8 cellular contexts compared by ENCODE assay signal in the genomic region with DNA sequence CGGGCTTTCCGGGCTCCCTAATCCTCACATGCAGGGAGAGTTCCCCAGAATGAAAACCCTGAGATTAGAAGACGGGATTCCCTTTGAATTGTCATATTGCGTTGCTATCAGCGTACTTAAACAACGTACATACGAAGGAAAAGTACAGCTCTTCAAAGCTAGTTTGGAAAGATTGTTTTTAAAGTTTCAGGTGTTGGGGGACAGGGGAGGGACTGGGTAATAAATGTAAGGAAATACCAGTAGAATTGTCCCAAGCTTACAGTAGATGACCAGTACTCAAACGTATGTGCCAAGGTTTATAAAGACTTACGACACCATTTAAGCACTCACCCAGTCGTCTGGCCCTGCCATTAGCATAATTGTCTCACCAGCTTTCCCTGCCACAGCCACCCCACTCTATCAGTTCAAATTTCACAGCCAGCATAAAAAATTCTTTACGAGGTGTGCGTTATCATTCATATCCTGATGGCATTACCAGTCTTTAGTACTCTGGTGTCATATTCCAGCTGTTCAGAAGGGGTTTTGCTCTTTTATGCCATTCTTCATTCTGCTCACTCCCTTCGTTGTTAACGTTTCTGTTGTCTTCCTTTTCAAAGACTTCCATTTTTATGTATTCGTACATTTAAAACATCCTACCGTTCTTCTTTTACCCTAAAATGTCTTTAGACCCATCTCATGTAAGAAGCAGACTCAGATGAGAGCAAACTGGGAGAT. TPM values are rescaled to one million over a fixed set of nuclear protein-coding genes. Genes with fewer than 3 reads are reported as not detected.
DNase-seq lines count a peak whose midpoint lies in the region; ATAC-seq and TF ChIP-seq lines count a peak whose summit lies in the region.

No MANE protein-coding gene starts in this region.

- WGBS in mesodermal cell (ENCODE audit: insufficient coverage in 2 of 2), 2 experiments, result 18 to 26% methylated on average over 11 to 16 of the region's 16 CpGs

- peak overlapping the region; percentile 97 to 100 for H3K27ac ChIP-seq in coronary artery
- peak overlapping the region; percentile 98 for H3K27ac ChIP-seq in mesodermal cell (ENCODE audit: low read depth, low read length, severe bottlenecking)

- no peak for DNase-seq in BJ (ENCODE audit: low read depth)
- DNase-seq in HCEC 1CT, result peak; percentile 61
- DNase-seq in OCI-M1 (lab: John Stamatoyannopoulos, UW), result peak; percentile 72
- DNase-seq in coronary artery (ENCODE audit: low spot score), result no peak
- no peak for DNase-seq in GF-D8 (lab: John Stamatoyannopoulos, UW)
- no peak for DNase-seq in NCI-H1930 (lab: John Stamatoyannopoulos, UW)

- no peak for ATAC-seq in HG02938 (IDR thresholded peaks at IDR 0.05; ENCODE audit: unreplicated experiment)

- H3K4me3 ChIP-seq in BJ (ENCODE audit: low read depth, low read length) (peak overlapping the region; percentile 89), coronary artery (peak overlapping the region; percentile 88), mesodermal cell (ENCODE audit: extremely low read depth, insufficient read depth, low read length, poor library complexity, severe bottlenecking) (peak overlapping the region; percentile 96)

- POLR2A ChIA-PET in BJ (lab: Charles Lee), result interaction anchor here (0.6 kb wide), 1 partner anchor 396 kb away, joined by 4 read pairs; no protein-coding TSS in a partner anchor

- CTCF ChIA-PET in BJ (lab: Yijun Ruan, JAX), result interaction anchor here (1.0 to 1.9 kb wide), 4 partner anchors 12 to 818 kb away, joined by 3 to 8 read pairs (median 4); no protein-coding TSS in a partner anchor

- TF ChIP-seq CTCF in BJ (IDR thresholded peaks at IDR 0.05; ENCODE audit: insufficient read depth, low read depth, low read length) (no peak), coronary artery (IDR thresholded peaks at IDR 0.05) (no peak)

- H3K9me3 ChIP-seq in mesodermal cell (ENCODE audit: control insufficient read depth, low read length), result no peaks in the 10 kb centered on the region

- no peaks in the 10 kb centered on the region for H3K27me3 ChIP-seq in BJ (ENCODE audit: control insufficient read depth, insufficient read depth, low read length)

- H3K4me1 ChIP-seq in mesodermal cell (ENCODE audit: control insufficient read depth, insufficient read depth, low read length, poor library complexity, severe bottlenecking), result no peaks in the 10 kb centered on the region

- H3K36me3 ChIP-seq in BJ (ENCODE audit: control insufficient read depth, insufficient read depth, low read length), result no peaks in the 10 kb centered on the region
- peaks cover 12% of the 10 kb centered on the region for H3K36me3 ChIP-seq in mesodermal cell (ENCODE audit: control insufficient read depth, insufficient read depth, low read length)

RNA-seq across cellular contexts. Expression of a gene that starts 0.8 kb away (rescaled TPM):
- polyA plus RNA-seq in BJ (2011; rRNA removed), result 118 and 144 TPM in 2 replicates
- 44.7 and 45.0 TPM in 2 replicates for polyA minus RNA-seq in BJ (2011; rRNA and poly(A)+ RNA removed)
- polyA plus RNA-seq in mesodermal cell (2013, experiment 1 of 2), result 190 TPM
- polyA plus RNA-seq in mesodermal cell (2013, experiment 2 of 2), result 209 TPM

RNA-seq across cellular contexts. Expression of a gene that starts 55.4 kb away (rescaled TPM):
- 1.6 and 3.5 TPM in 2 replicates for polyA plus RNA-seq in BJ (2011; rRNA removed)
- 2.5 TPM in 2 replicates for polyA minus RNA-seq in BJ (2011; rRNA and poly(A)+ RNA removed)
- polyA plus RNA-seq in mesodermal cell (2013, experiment 1 of 2), result 2.1 TPM
- polyA plus RNA-seq in mesodermal cell (2013, experiment 2 of 2), result 1.9 TPM

Comparison
In these comparisons a context has a peak if more than half of its experiments do, and no peak if none do; other contexts are left out.
1. DNase-seq: peak in HCEC 1CT (single experiment) and OCI-M1 (single experiment); none in BJ (single experiment), coronary artery (single experiment), GF-D8 (single experiment) and NCI-H1930 (0 of 2).
2. Peak in every context shown above with its lines, with median percentiles within 50 percentile points of each other: H3K4me3 ChIP-seq.